Comparison of ENCODE assay signal across 33 cellular contexts in genomic region chr6:117229870-117230269, GRCh38. TPM values are rescaled to one million over a fixed set of nuclear protein-coding genes. Genes with fewer than 3 reads are reported as not detected.
"Had no signal": no experiment of that assay in that cellular context is flagged by ENCODE, and none has a peak within 500 bp of the region (broad histone marks: within the 10 kb centered on the region; RNA-seq: fewer than 3 reads in every experiment).

No MANE protein-coding gene starts in this region.

- H3K4me3 ChIP-seq: stomach, suprapubic skin, testis, thoracic aorta, thyroid gland, tibial artery, tibial nerve, transverse colon, upper lobe of left lung, upper lobe of right lung, uterus, vagina had no signal

- ATAC-seq: stimulated activated effector memory CD8-positive, alpha-beta T cell treated with anti-CD3 and anti-CD28 coated beads, Interleukin-12 subunit alpha, Interleukin-12 subunit beta, amount 100 ng/mL, for 72 hours; stimulated activated memory B cell treated with anti-CD40 and anti-IgM and Interleukin-4, amounts not matched to agents 10 μg/mL and 1 μg/mL and 100 μg/mL, for 72 hours; stimulated activated naive B cell treated with anti-CD40 and anti-IgM and Interleukin-4, amounts not matched to agents 10 μg/mL and 1 μg/mL and 100 μg/mL, for 72 hours; stimulated activated naive CD8-positive, alpha-beta T cell treated with anti-CD3 and anti-CD28 coated beads, Interleukin-15, amount 100 ng/mL, for 72 hours; stimulated activated naive CD8-positive, alpha-beta T cell treated with anti-CD3 and anti-CD28 coated beads, Interleukin-15, Interleukin-2, amounts not matched to agents 100 U/mL and 50 U/mL, for 24 hours; upper lobe of right lung had no signal

- H3K36me3 ChIP-seq: stomach, suprapubic skin, thoracic aorta, thyroid gland, tibial artery, tibial nerve, transverse colon, upper lobe of left lung, upper lobe of right lung, uterus, vagina had no signal

- H3K4me1 ChIP-seq: stomach, suprapubic skin, testis, thyroid gland, tibial artery, tibial nerve, transverse colon, upper lobe of left lung, upper lobe of right lung, uterus, vagina had no signal

- H3K27ac ChIP-seq: stomach, suprapubic skin, testis, thoracic aorta, thyroid gland, tibial artery, tibial nerve, transverse colon, upper lobe of left lung, upper lobe of right lung, uterus, vagina had no signal

- H3K27ac Mint-ChIP-seq: stimulated activated effector memory CD8-positive, alpha-beta T cell treated with anti-CD3 and anti-CD28 coated beads, Interleukin-12 subunit alpha, Interleukin-12 subunit beta, amount 100 ng/mL, for 72 hours; stimulated activated memory B cell treated with anti-CD40 and anti-IgM and Interleukin-4, amounts not matched to agents 10 μg/mL and 1 μg/mL and 100 μg/mL, for 72 hours; stimulated activated naive B cell treated with anti-CD40 and anti-IgM and Interleukin-4, amounts not matched to agents 10 μg/mL and 1 μg/mL and 100 μg/mL, for 72 hours; stimulated activated naive CD8-positive, alpha-beta T cell treated with anti-CD3 and anti-CD28 coated beads, Interleukin-15, amount 100 ng/mL, for 72 hours; stimulated activated naive CD8-positive, alpha-beta T cell treated with anti-CD3 and anti-CD28 coated beads, Interleukin-15, Interleukin-2, amounts not matched to agents 100 ng/mL and 50 ng/mL, for 24 hours; type B pancreatic cell had no signal

- H3K36me3 Mint-ChIP-seq: stimulated activated effector memory CD8-positive, alpha-beta T cell treated with anti-CD3 and anti-CD28 coated beads, Interleukin-12 subunit alpha, Interleukin-12 subunit beta, amount 100 ng/mL, for 72 hours; stimulated activated memory B cell treated with anti-CD40 and anti-IgM and Interleukin-4, amounts not matched to agents 10 μg/mL and 1 μg/mL and 100 μg/mL, for 72 hours; stimulated activated naive B cell treated with anti-CD40 and anti-IgM and Interleukin-4, amounts not matched to agents 10 μg/mL and 1 μg/mL and 100 μg/mL, for 72 hours; type B pancreatic cell had no signal

- H3K9me3 Mint-ChIP-seq: type B pancreatic cell had no signal

- H3K4me3 Mint-ChIP-seq: stimulated activated effector memory CD8-positive, alpha-beta T cell treated with anti-CD3 and anti-CD28 coated beads, Interleukin-12 subunit alpha, Interleukin-12 subunit beta, amount 100 ng/mL, for 72 hours; stimulated activated memory B cell treated with anti-CD40 and anti-IgM and Interleukin-4, amounts not matched to agents 10 μg/mL and 1 μg/mL and 100 μg/mL, for 72 hours; stimulated activated naive B cell treated with anti-CD40 and anti-IgM and Interleukin-4, amounts not matched to agents 10 μg/mL and 1 μg/mL and 100 μg/mL, for 72 hours; stimulated activated naive CD8-positive, alpha-beta T cell treated with anti-CD3 and anti-CD28 coated beads, Interleukin-15, amount 100 ng/mL, for 72 hours; stimulated activated naive CD8-positive, alpha-beta T cell treated with anti-CD3 and anti-CD28 coated beads, Interleukin-15, Interleukin-2, amounts not matched to agents 100 ng/mL and 50 ng/mL, for 24 hours; type B pancreatic cell had no signal

- H3K27me3 Mint-ChIP-seq: stimulated activated memory B cell treated with anti-CD40 and anti-IgM and Interleukin-4, amounts not matched to agents 10 μg/mL and 1 μg/mL and 100 μg/mL, for 72 hours; type B pancreatic cell had no signal

- DNase-seq: stimulated activated CD4-positive, alpha-beta T cell treated with anti-CD3 and anti-CD28 coated beads, Interleukin-2, amount 100 ng/mL, for 48 hours; stimulated activated CD4-positive, alpha-beta T cell treated with anti-CD3 and anti-CD28 coated beads, Interleukin-4, amount 100 ng/mL, for 1 hour; stimulated activated CD4-positive, alpha-beta T cell treated with anti-CD3 and anti-CD28 coated beads, Interleukin-4, amount 100 ng/mL, for 24 hours; stimulated activated CD4-positive, alpha-beta T cell treated with anti-CD3 and anti-CD28 coated beads, Interleukin-4, amount 100 ng/mL, for 4 hours; stimulated activated CD8-positive, alpha-beta memory T cell treated with anti-CD3 and anti-CD28 coated beads, Interleukin-4, amount 100 ng/mL, for 48 hours; stimulated activated naive B cell treated with anti-CD40 and anti-IgM and Interleukin-4, amounts not matched to agents 10 μg/mL and 1 μg/mL and 100 μg/mL, for 72 hours; stimulated activated naive CD4-positive, alpha-beta T cell; stimulated activated naive CD4-positive, alpha-beta T cell treated with Interleukin-2 at 50 U/mL for 16 hours; stimulated activated naive CD8-positive, alpha-beta T cell treated with anti-CD3 and anti-CD28 coated beads, Interleukin-15, amount 100 ng/mL, for 72 hours; stimulated activated naive CD8-positive, alpha-beta T cell treated with anti-CD3 and anti-CD28 coated beads, Interleukin-15, Interleukin-2, amounts not matched to agents 100 U/mL and 50 U/mL, for 24 hours; stomach; substantia nigra; testis; thyroid gland; tibial artery; transverse colon; trophoblast cell; upper lobe of left lung; upper lobe of right lung; uterus had no signal

- FAIRE-seq: urothelium cell line had no signal

- H3K4me1 Mint-ChIP-seq: stimulated activated effector memory CD8-positive, alpha-beta T cell treated with anti-CD3 and anti-CD28 coated beads, Interleukin-12 subunit alpha, Interleukin-12 subunit beta, amount 100 ng/mL, for 72 hours; stimulated activated memory B cell treated with anti-CD40 and anti-IgM and Interleukin-4, amounts not matched to agents 10 μg/mL and 1 μg/mL and 100 μg/mL, for 72 hours; stimulated activated naive B cell treated with anti-CD40 and anti-IgM and Interleukin-4, amounts not matched to agents 10 μg/mL and 1 μg/mL and 100 μg/mL, for 72 hours; stimulated activated naive CD8-positive, alpha-beta T cell treated with anti-CD3 and anti-CD28 coated beads, Interleukin-15, amount 100 ng/mL, for 72 hours had no signal

- H3K9me3 ChIP-seq: suprapubic skin, testis, thoracic aorta, thyroid gland, tibial nerve, transverse colon, upper lobe of left lung, upper lobe of right lung, uterus, vagina had no signal

- H3K27me3 ChIP-seq: stomach, suprapubic skin, testis, thyroid gland, tibial artery, tibial nerve, transverse colon, upper lobe of left lung, upper lobe of right lung, uterus, vagina had no signal

RNA-seq across cellular contexts. Expression of gene VGLL2, which starts 35.5 kb away (rescaled TPM):
- total RNA-seq: subcutaneous adipose tissue, suprapubic skin, temporal lobe, thoracic aorta, thyroid gland, tibial nerve, transverse colon, upper lobe of left lung, upper lobe of right lung, ureter, uterus, vagina had no signal
- polyA plus RNA-seq: stomach, urinary bladder had no signal
